Comparison of ENCODE assay signal across 1 cellular context in genomic region chr6:42929088-42929927, GRCh38.
TF ChIP-seq lines count a peak whose summit lies in the region.

TSS of gene CNPY3 (plus strand) at chr6:42929480. CDS start at chr6:42929571, 91 bp downstream.

TF ChIP-seq in A549, 52 proteins besides CTCF, POLR2A, EP300 and RAD21 (continued from another document):
- TF ChIP-seq HMGXB4 (CRISPR knock-in tag; IDR thresholded peaks at IDR 0.05; ENCODE audit: borderline replicate concordance) = no peak
- no peak for TF ChIP-seq EHF (CRISPR knock-in tag; IDR thresholded peaks at IDR 0.05)
- TF ChIP-seq HOXB5 (CRISPR knock-in tag; IDR thresholded peaks at IDR 0.05) = peak; percentile 74
- TF ChIP-seq HDAC2 (IDR thresholded peaks at IDR 0.05) = no peak
- TF ChIP-seq ZC3H11A (IDR thresholded peaks at IDR 0.05) = no peak
- no peak for TF ChIP-seq NPAS2 (CRISPR knock-in tag; IDR thresholded peaks at IDR 0.05; ENCODE audit: borderline replicate concordance)
- no peak for TF ChIP-seq FOSL2 (IDR thresholded peaks at IDR 0.05)
- no peak for TF ChIP-seq FOSL2 (CRISPR knock-in tag; IDR thresholded peaks at IDR 0.05)
- TF ChIP-seq PBX3 (IDR thresholded peaks at IDR 0.05) = peak; percentile 81
- TF ChIP-seq HOXB13 (CRISPR knock-in tag; IDR thresholded peaks at IDR 0.05; ENCODE audit: low read depth) = 0 out of 2 replicates have a peak, but pooled peaks have one; percentile 41
- peak; percentile 98 for TF ChIP-seq MAX (IDR thresholded peaks at IDR 0.05)
- TF ChIP-seq E2F6 (IDR thresholded peaks at IDR 0.05; ENCODE audit: borderline replicate concordance, low read depth) = peak; percentile 94
- peak; percentile 13; the same call in 1 of the 2 replicates for TF ChIP-seq BHLHE40 (IDR thresholded peaks at IDR 0.05; ENCODE audit: low read depth, low read length)
- TF ChIP-seq SREBF2 (IDR thresholded peaks at IDR 0.05) = no peak
- TF ChIP-seq USF2 (IDR thresholded peaks at IDR 0.05) = peak; percentile 81
- no peak for TF ChIP-seq HOXA7 (CRISPR knock-in tag; IDR thresholded peaks at IDR 0.05)
- no peak for TF ChIP-seq JUNB (IDR thresholded peaks at IDR 0.05)
- no peak for TF ChIP-seq RNF2 (IDR thresholded peaks at IDR 0.05; ENCODE audit: borderline replicate concordance, low read depth)
- TF ChIP-seq EHMT2 (IDR thresholded peaks at IDR 0.05; ENCODE audit: low read depth) = no peak
- no peak for TF ChIP-seq ELK1 (IDR thresholded peaks at IDR 0.05; ENCODE audit: low read depth, low read length)
- TF ChIP-seq ZNF302 (CRISPR knock-in tag; IDR thresholded peaks at IDR 0.05) = no peak
- no peak for TF ChIP-seq RARB (CRISPR knock-in tag; IDR thresholded peaks at IDR 0.05)
- TF ChIP-seq HES2 (IDR thresholded peaks at IDR 0.05) = no peak
- TF ChIP-seq BCL3 (IDR thresholded peaks at IDR 0.05) = peak; percentile 26; the same call in 1 of the 3 replicates
- TF ChIP-seq TP53 (CRISPR knock-in tag; IDR thresholded peaks at IDR 0.05) = no peak; the same call in 1 of the 2 replicates
- no peak for TF ChIP-seq NR3C1 (IDR thresholded peaks at IDR 0.05)
